1 cellular context compared by ENCODE assay signal in the genomic region with DNA sequence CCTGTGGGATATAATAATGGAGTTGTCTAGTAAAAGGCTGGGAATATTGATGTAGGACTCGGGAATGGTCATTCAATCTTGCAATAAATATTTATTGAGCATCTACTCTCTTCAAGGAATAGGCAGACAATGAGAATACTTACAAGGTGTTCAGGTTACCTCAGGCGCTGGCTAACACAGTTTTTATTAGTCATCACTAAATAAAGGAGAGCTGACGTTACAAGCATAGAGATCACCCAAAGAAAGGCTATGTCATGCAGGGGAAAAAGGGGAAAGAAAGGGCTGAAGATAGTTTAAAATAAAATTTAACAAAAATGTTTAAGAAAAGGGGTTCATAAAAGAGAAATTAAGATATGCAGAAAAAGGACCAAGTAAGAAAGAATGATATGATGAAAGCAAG.
TF ChIP-seq lines count a peak whose summit lies in the region.

No MANE protein-coding gene starts in this region.

TF ChIP-seq in GM23338, 12 proteins besides CTCF, POLR2A, EP300 and RAD21 (continued from another document):
- TF ChIP-seq, protein P1, sequence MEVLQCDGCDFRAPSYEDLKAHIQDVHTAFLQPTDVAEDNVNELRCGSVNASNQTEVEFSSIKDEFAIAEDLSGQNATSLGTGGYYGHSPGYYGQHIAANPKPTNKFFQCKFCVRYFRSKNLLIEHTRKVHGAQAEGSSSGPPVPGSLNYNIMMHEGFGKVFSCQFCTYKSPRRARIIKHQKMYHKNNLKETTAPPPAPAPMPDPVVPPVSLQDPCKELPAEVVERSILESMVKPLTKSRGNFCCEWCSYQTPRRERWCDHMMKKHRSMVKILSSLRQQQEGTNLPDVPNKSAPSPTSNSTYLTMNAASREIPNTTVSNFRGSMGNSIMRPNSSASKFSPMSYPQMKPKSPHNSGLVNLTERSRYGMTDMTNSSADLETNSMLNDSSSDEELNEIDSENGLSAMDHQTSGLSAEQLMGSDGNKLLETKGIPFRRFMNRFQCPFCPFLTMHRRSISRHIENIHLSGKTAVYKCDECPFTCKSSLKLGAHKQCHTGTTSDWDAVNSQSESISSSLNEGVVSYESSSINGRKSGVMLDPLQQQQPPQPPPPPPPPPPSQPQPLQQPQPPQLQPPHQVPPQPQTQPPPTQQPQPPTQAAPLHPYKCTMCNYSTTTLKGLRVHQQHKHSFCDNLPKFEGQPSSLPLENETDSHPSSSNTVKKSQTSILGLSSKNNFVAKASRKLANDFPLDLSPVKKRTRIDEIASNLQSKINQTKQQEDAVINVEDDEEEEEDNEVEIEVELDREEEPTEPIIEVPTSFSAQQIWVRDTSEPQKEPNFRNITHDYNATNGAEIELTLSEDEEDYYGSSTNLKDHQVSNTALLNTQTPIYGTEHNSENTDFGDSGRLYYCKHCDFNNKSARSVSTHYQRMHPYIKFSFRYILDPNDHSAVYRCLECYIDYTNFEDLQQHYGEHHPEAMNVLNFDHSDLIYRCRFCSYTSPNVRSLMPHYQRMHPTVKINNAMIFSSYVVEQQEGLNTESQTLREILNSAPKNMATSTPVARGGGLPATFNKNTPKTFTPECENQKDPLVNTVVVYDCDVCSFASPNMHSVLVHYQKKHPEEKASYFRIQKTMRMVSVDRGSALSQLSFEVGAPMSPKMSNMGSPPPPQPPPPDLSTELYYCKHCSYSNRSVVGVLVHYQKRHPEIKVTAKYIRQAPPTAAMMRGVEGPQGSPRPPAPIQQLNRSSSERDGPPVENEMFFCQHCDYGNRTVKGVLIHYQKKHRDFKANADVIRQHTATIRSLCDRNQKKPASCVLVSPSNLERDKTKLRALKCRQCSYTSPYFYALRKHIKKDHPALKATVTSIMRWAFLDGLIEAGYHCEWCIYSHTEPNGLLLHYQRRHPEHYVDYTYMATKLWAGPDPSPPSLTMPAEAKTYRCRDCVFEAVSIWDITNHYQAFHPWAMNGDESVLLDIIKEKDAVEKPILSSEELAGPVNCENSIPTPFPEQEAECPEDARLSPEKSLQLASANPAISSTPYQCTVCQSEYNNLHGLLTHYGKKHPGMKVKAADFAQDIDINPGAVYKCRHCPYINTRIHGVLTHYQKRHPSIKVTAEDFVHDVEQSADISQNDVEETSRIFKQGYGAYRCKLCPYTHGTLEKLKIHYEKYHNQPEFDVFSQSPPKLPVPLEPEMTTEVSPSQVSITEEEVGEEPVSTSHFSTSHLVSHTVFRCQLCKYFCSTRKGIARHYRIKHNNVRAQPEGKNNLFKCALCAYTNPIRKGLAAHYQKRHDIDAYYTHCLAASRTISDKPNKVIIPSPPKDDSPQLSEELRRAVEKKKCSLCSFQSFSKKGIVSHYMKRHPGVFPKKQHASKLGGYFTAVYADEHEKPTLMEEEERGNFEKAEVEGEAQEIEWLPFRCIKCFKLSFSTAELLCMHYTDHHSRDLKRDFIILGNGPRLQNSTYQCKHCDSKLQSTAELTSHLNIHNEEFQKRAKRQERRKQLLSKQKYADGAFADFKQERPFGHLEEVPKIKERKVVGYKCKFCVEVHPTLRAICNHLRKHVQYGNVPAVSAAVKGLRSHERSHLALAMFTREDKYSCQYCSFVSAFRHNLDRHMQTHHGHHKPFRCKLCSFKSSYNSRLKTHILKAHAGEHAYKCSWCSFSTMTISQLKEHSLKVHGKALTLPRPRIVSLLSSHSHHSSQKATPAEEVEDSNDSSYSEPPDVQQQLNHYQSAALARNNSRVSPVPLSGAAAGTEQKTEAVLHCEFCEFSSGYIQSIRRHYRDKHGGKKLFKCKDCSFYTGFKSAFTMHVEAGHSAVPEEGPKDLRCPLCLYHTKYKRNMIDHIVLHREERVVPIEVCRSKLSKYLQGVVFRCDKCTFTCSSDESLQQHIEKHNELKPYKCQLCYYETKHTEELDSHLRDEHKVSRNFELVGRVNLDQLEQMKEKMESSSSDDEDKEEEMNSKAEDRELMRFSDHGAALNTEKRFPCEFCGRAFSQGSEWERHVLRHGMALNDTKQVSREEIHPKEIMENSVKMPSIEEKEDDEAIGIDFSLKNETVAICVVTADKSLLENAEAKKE (CRISPR knock-in tag; IDR thresholded peaks at IDR 0.05) = no peak
